ENCODE assay signal across 29 cellular contexts in the genomic region with DNA sequence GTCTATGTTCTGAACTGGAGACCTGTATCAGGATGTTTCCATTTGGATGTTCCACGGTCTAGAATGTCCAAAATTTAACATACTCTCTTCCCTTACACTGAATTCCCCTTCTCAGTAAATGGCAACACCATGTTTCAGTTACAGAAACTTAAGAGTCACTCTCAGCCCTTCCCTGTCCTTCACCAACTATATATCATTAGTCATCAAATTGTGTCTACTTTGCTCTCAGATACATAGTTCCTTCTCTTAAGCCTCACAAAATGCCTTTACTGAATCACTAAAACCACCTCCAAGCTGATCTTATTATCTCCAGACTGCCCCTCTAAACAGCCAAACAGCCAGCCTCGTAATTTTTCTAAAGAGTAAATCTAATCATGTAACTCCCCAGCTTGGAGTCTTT.
"Had no signal": no experiment of that assay in that cellular context is flagged by ENCODE, and none has a peak within 500 bp of the region (broad histone marks: within the 10 kb centered on the region; RNA-seq: fewer than 3 reads in every experiment).

No MANE protein-coding gene starts in this region.

- FAIRE-seq: endometrium, kidney, small intestine had no signal

- ATAC-seq: activated CD8-positive, alpha-beta T cell treated with anti-CD3 and anti-CD28 coated beads for 36 hours; activated naive CD8-positive, alpha-beta T cell treated with anti-CD3 and anti-CD28 coated beads, Interleukin-2, amount 50 U/mL, for 24 hours; activated T-cell treated with anti-CD3 and anti-CD28 coated beads, Interleukin-2, amount 50 U/mL, for 4 hours; gastrocnemius medialis; stimulated activated naive B cell treated with anti-CD40 and anti-IgM and Interleukin-4, amounts not matched to agents 10 μg/mL and 1 μg/mL and 100 μg/mL, for 72 hours; WTC11 had no signal

- H3K4me1 Mint-ChIP-seq: activated naive CD4-positive, alpha-beta T cell treated with anti-CD3 and anti-CD28 coated beads, Interleukin-2, amount 50 U/mL, for 24 hours; activated naive CD8-positive, alpha-beta T cell treated with anti-CD3 and anti-CD28 coated beads, Interleukin-2, amount 50 U/mL, for 24 hours; central memory CD8-positive, alpha-beta T cell; mesothelial cell of epicardium; nephron progenitor cell had no signal

- H3K36me3 Mint-ChIP-seq: activated naive CD4-positive, alpha-beta T cell treated with anti-CD3 and anti-CD28 coated beads, Interleukin-2, amount 50 U/mL, for 24 hours; mesothelial cell of epicardium; naive B cell; stimulated activated naive B cell treated with anti-CD40 and anti-IgM and Interleukin-4, amounts not matched to agents 10 μg/mL and 1 μg/mL and 100 μg/mL, for 72 hours; WTC11 had no signal

- H3K79me2 ChIP-seq: hepatocyte had no signal

- H3K4me3 ChIP-seq: breast epithelium, colonic mucosa, gastrocnemius medialis, hepatocyte, stomach, thyroid gland, upper lobe of left lung, vagina had no signal

- H3K27me3 ChIP-seq: breast epithelium, colonic mucosa, gastrocnemius medialis, hepatocyte, neutrophil, stomach, thyroid gland, upper lobe of left lung, vagina had no signal

- H3K9me3 Mint-ChIP-seq: activated CD8-positive, alpha-beta T cell treated with anti-CD3 and anti-CD28 coated beads for 36 hours; activated naive CD4-positive, alpha-beta T cell treated with anti-CD3 and anti-CD28 coated beads, Interleukin-2, amount 50 U/mL, for 24 hours; activated T-helper 2 cell treated with anti-CD3 and anti-CD28 coated beads, Interferon-gamma antibody, Interleukin-2, Interleukin-4, amounts not matched to agents 10 μg/mL and 5 μg/mL and 100 μg/mL, durations not matched to agents 14 hours and 24 hours and 36 hours; nephron progenitor cell; stimulated activated naive B cell treated with anti-CD40 and anti-IgM and Interleukin-4, amounts not matched to agents 10 μg/mL and 1 μg/mL and 100 μg/mL, for 72 hours; WTC11 had no signal

- H3K4me3 Mint-ChIP-seq: activated CD8-positive, alpha-beta T cell treated with anti-CD3 and anti-CD28 coated beads for 36 hours; activated naive CD4-positive, alpha-beta T cell treated with anti-CD3 and anti-CD28 coated beads, Interleukin-2, amount 50 U/mL, for 24 hours; activated naive CD8-positive, alpha-beta T cell treated with anti-CD3 and anti-CD28 coated beads, Interleukin-2, amount 50 U/mL, for 24 hours; activated T-cell treated with anti-CD3 and anti-CD28 coated beads, Interleukin-2, amount 50 U/mL, for 4 hours; central memory CD8-positive, alpha-beta T cell; mesothelial cell of epicardium; naive B cell; nephron progenitor cell; stimulated activated naive B cell treated with anti-CD40 and anti-IgM and Interleukin-4, amounts not matched to agents 10 μg/mL and 1 μg/mL and 100 μg/mL, for 72 hours; WTC11 had no signal

- H3K27me3 Mint-ChIP-seq: activated CD8-positive, alpha-beta T cell treated with anti-CD3 and anti-CD28 coated beads for 36 hours; activated naive CD4-positive, alpha-beta T cell treated with anti-CD3 and anti-CD28 coated beads, Interleukin-2, amount 50 U/mL, for 24 hours; central memory CD8-positive, alpha-beta T cell; progenitor cell of endocrine pancreas had no signal

- H3K9me3 ChIP-seq: breast epithelium, colonic mucosa, gastrocnemius medialis, neutrophil, stomach, thyroid gland, upper lobe of left lung, vagina had no signal

- H3K4me2 ChIP-seq: hepatocyte had no signal

- H2AFZ ChIP-seq: hepatocyte had no signal

- H3K4me1 ChIP-seq: colonic mucosa, thyroid gland, upper lobe of left lung had no signal

- H3K27ac Mint-ChIP-seq: activated CD8-positive, alpha-beta T cell treated with anti-CD3 and anti-CD28 coated beads for 36 hours; activated naive CD4-positive, alpha-beta T cell treated with anti-CD3 and anti-CD28 coated beads, Interleukin-2, amount 50 U/mL, for 24 hours; activated naive CD8-positive, alpha-beta T cell treated with anti-CD3 and anti-CD28 coated beads, Interleukin-2, amount 50 U/mL, for 24 hours; activated T-helper 2 cell treated with anti-CD3 and anti-CD28 coated beads, Interferon-gamma antibody, Interleukin-2, Interleukin-4, amounts not matched to agents 10 μg/mL and 5 μg/mL and 100 μg/mL, durations not matched to agents 14 hours and 24 hours and 36 hours; mesothelial cell of epicardium; naive B cell; nephron progenitor cell; progenitor cell of endocrine pancreas; stimulated activated naive B cell treated with anti-CD40 and anti-IgM and Interleukin-4, amounts not matched to agents 10 μg/mL and 1 μg/mL and 100 μg/mL, for 72 hours; WTC11 had no signal

- DNase-seq: activated CD4-positive, alpha-beta T cell treated with anti-CD3 and anti-CD28 coated beads, Interleukin-2, amount 50 U/mL, for 1 hour; activated CD8-positive, alpha-beta T cell treated with anti-CD3 and anti-CD28 coated beads for 36 hours; activated naive CD8-positive, alpha-beta T cell treated with anti-CD3 and anti-CD28 coated beads, Interleukin-2, amount 50 U/mL, for 24 hours; activated T-cell treated with anti-CD3 and anti-CD28 coated beads, Interleukin-2, amount 50 U/mL, for 4 hours; colonic mucosa; effector CD8-positive, alpha-beta T cell; gastrocnemius medialis; kidney; naive B cell; nephron progenitor cell; small intestine; stimulated activated CD4-positive, alpha-beta T cell treated with anti-CD3 and anti-CD28 coated beads, Interleukin-15, amount 100 ng/mL, for 24 hours; stimulated activated CD4-positive, alpha-beta T cell treated with anti-CD3 and anti-CD28 coated beads, Interleukin-2, amount 100 ng/mL, for 24 hours; stimulated activated naive B cell treated with anti-CD40 and anti-IgM and Interleukin-4, amounts not matched to agents 10 μg/mL and 1 μg/mL and 100 μg/mL, for 72 hours; stomach; T-helper 2 cell; thyroid gland; upper lobe of left lung had no signal

- H3K36me3 ChIP-seq: breast epithelium, colonic mucosa, gastrocnemius medialis, neutrophil, stomach, thyroid gland, upper lobe of left lung, vagina had no signal

- H3K27ac ChIP-seq: breast epithelium, colonic mucosa, hepatocyte, neutrophil, thyroid gland, upper lobe of left lung, vagina had no signal
